Comparison of ENCODE assay signal across 12 cellular contexts in the genomic region with DNA sequence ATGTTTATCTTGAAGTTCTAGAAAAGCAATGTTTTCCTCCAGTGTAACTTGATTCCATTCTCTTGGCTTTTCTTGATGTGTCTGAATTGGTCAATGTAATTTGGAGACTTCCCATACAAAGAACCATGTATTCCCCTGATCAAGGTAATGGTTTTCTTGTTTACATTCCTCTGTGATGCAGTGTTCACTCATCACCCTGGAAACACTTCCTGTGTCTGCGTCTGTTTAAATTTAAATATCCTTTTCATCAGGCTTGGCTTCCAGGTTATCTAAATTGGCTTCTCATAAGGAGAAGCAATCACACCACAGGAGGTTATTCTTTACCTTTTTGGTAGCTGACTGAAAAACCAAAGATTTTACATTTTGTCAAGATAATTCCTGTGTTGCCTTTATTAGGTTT.
DNase-seq lines count a peak whose midpoint lies in the region; ATAC-seq and TF ChIP-seq lines count a peak whose summit lies in the region.
"Had no signal": no experiment of that assay in that cellular context is flagged by ENCODE, and none has a peak within 500 bp of the region (broad histone marks: within the 10 kb centered on the region; RNA-seq: fewer than 3 reads in every experiment).

No MANE protein-coding gene starts in this region.

- H3K27ac ChIP-seq in psoas muscle, result no peak overlapping the region

- H3K9me3 ChIP-seq in psoas muscle, result no peaks in the 10 kb centered on the region

- ATAC-seq in psoas muscle (no peak), GM19324 (IDR thresholded peaks at IDR 0.05; ENCODE audit: low FRiP score, unreplicated experiment) (no peak)
- ATAC-seq: right cardiac atrium; stimulated activated naive CD8-positive, alpha-beta T cell treated with anti-CD3 and anti-CD28 coated beads, Interleukin-15, amount 100 ng/mL, for 72 hours had no signal

- DNase-seq in NCI-H1417 (lab: John Stamatoyannopoulos, UW) (peak in 2 of 3 experiments; percentile 51 to 83), NCI-H1417 treated with DMSO at 0.1 percent for 48 hours (lab: John Stamatoyannopoulos, UW) (no peak), NCI-H345 treated with DMSO at 0.1 percent for 48 hours (lab: John Stamatoyannopoulos, UW; ENCODE audit: unreplicated experiment) (peak; percentile 14), epithelial cell of esophagus (ENCODE audit: low read depth) (peak; percentile 80), renal cortical epithelial cell (ENCODE audit: low read depth) (peak; percentile 91), GM13976 (ENCODE audit: low spot score) (no peak), psoas muscle (no peak)
- DNase-seq: 8988T; NCI-H2107; right cardiac atrium; stimulated activated naive CD8-positive, alpha-beta T cell treated with anti-CD3 and anti-CD28 coated beads, Interleukin-15, amount 100 ng/mL, for 72 hours had no signal

- in situ Hi-C loops in GM13976 (cut with MboI; ENCODE audit: low sequenced_read_pairs, unreplicated experiment), result no loop called here

- H3K27me3 ChIP-seq in psoas muscle (ENCODE audit: insufficient read depth in 3 of 3, low read length in 2 of 3), result no peaks in the 10 kb centered on the region

- no peak overlapping the region for H3K4me3 ChIP-seq in epithelial cell of esophagus (ENCODE audit: low read length)
- no peak overlapping the region for H3K4me3 ChIP-seq in psoas muscle

- no peaks in the 10 kb centered on the region for H3K4me1 ChIP-seq in psoas muscle

- 40 to 62% (median 47%) methylated on average over 1 of the region's 1 CpG for WGBS in psoas muscle, 3 donors

- no peaks in the 10 kb centered on the region for H3K36me3 ChIP-seq in psoas muscle (ENCODE audit: insufficient read depth in 1 of 2, low read depth in 1 of 2)

- TF ChIP-seq CTCF in epithelial cell of esophagus (IDR thresholded peaks at IDR 0.05; ENCODE audit: insufficient read depth, low read depth, low read length, missing control alignments) (no peak), GM13976 (IDR thresholded peaks at IDR 0.05; ENCODE audit: borderline replicate concordance, control extremely low read depth, extremely low read depth, insufficient read depth, missing control alignments) (no peak), psoas muscle (IDR thresholded peaks at IDR 0.05) (no peak)

- intact Hi-C loops in psoas muscle (cut with DNase I), result no loop called here

Comparison
In these comparisons a context has a peak if more than half of its experiments do, and no peak if none do; other contexts are left out.
1. DNase-seq: peak in NCI-H1417 (2 of 3), NCI-H345 treated with DMSO at 0.1 percent for 48 hours (single experiment), epithelial cell of esophagus (single experiment) and renal cortical epithelial cell (single experiment); none in NCI-H1417 treated with DMSO at 0.1 percent for 48 hours (single experiment), GM13976 (single experiment) and psoas muscle (0 of 2).